Comparison of ENCODE assay signal across 1 cellular context in genomic region chr4:87317527-87317926, GRCh38.
TF ChIP-seq lines count a peak whose summit lies in the region.

No MANE protein-coding gene starts in this region.

TF ChIP-seq in HepG2, 621 proteins besides CTCF, POLR2A, EP300 and RAD21 (continued from another document and continues in another):
- TF ChIP-seq IRF9 (CRISPR knock-in tag; IDR thresholded peaks at IDR 0.05; ENCODE audit: borderline replicate concordance) (no peak), ZMYM3 (CRISPR knock-in tag; IDR thresholded peaks at IDR 0.05) (0 out of 2 replicates have a peak, but pooled peaks have one; percentile 27), ZNF510 (CRISPR knock-in tag; IDR thresholded peaks at IDR 0.05; ENCODE audit: low read depth) (no peak), RXRB (CRISPR knock-in tag; IDR thresholded peaks at IDR 0.05; ENCODE audit: borderline replicate concordance) (peak; percentile 48; the same call in 1 of the 2 replicates), MEF2D (CRISPR knock-in tag; IDR thresholded peaks at IDR 0.05) (no peak), ZNF451 (CRISPR knock-in tag; IDR thresholded peaks at IDR 0.05) (no peak), TFE3 (CRISPR knock-in tag; IDR thresholded peaks at IDR 0.05) (0 out of 2 replicates have a peak, but pooled peaks have one; percentile 38), ZC3H4 (CRISPR knock-in tag; IDR thresholded peaks at IDR 0.05; ENCODE audit: borderline replicate concordance) (no peak), ZNF230 (CRISPR knock-in tag; IDR thresholded peaks at IDR 0.05) (no peak), TIGD3 (CRISPR knock-in tag; IDR thresholded peaks at IDR 0.05; ENCODE audit: borderline replicate concordance) (no peak), ZNF264 (CRISPR knock-in tag; IDR thresholded peaks at IDR 0.05) (no peak), MZF1 (CRISPR knock-in tag; IDR thresholded peaks at IDR 0.05; ENCODE audit: borderline replicate concordance) (no peak), ZNF781 (CRISPR knock-in tag; IDR thresholded peaks at IDR 0.05; ENCODE audit: borderline replicate concordance, not compliant biosample characterization) (no peak), KLF15 (CRISPR knock-in tag; IDR thresholded peaks at IDR 0.05; ENCODE audit: borderline replicate concordance) (no peak), GPBP1L1 (CRISPR knock-in tag; IDR thresholded peaks at IDR 0.05) (no peak), JUN (CRISPR knock-in tag; IDR thresholded peaks at IDR 0.05) (no peak), ZFYVE20 (CRISPR knock-in tag; IDR thresholded peaks at IDR 0.05; ENCODE audit: borderline replicate concordance, low read depth) (no peak), SRSF1 (optimal IDR thresholded peaks at IDR 0.05; ENCODE audit: low read depth, low read length) (no peak), HNF1B (CRISPR knock-in tag; IDR thresholded peaks at IDR 0.05) (no peak), ZNF713 (CRISPR knock-in tag; IDR thresholded peaks at IDR 0.05) (no peak), FOXO4 (CRISPR knock-in tag; conservative IDR thresholded peaks at IDR 0.05) (no peak), ZNF800 (CRISPR knock-in tag; IDR thresholded peaks at IDR 0.05) (no peak), MIXL1 (CRISPR knock-in tag; IDR thresholded peaks at IDR 0.05) (0 out of 2 replicates have a peak, but pooled peaks have one; percentile 73), PRMT3 (CRISPR knock-in tag; IDR thresholded peaks at IDR 0.05; ENCODE audit: borderline replicate concordance, low read depth) (no peak), RCOR2 (CRISPR knock-in tag; IDR thresholded peaks at IDR 0.05) (0 out of 2 replicates have a peak, but pooled peaks have one; percentile 24), SAP130 (CRISPR knock-in tag; IDR thresholded peaks at IDR 0.05; ENCODE audit: low read depth) (0 out of 2 replicates have a peak, but pooled peaks have one; percentile 17), POLR2AphosphoS5 (IDR thresholded peaks at IDR 0.05; ENCODE audit: low read depth, low read length) (no peak), ZBTB33 (CRISPR knock-in tag; IDR thresholded peaks at IDR 0.05) (no peak), MTA1 (CRISPR knock-in tag; IDR thresholded peaks at IDR 0.05; ENCODE audit: borderline replicate concordance) (no peak), STAT5B (CRISPR knock-in tag; IDR thresholded peaks at IDR 0.05) (no peak), SKIL (CRISPR knock-in tag; IDR thresholded peaks at IDR 0.05; ENCODE audit: borderline replicate concordance) (no peak), JDP2 (CRISPR knock-in tag; IDR thresholded peaks at IDR 0.05; ENCODE audit: borderline replicate concordance) (no peak), SOX5 (CRISPR knock-in tag; IDR thresholded peaks at IDR 0.05; ENCODE audit: borderline replicate concordance) (peak; percentile 20; the same call in 1 of the 2 replicates), ZFP82 (CRISPR knock-in tag; IDR thresholded peaks at IDR 0.05; ENCODE audit: borderline replicate concordance) (no peak), U2AF2 (IDR thresholded peaks at IDR 0.05; ENCODE audit: low read depth, low read length) (no peak), GMEB2 (CRISPR knock-in tag; IDR thresholded peaks at IDR 0.05; ENCODE audit: low read depth) (no peak), ZNF790 (CRISPR knock-in tag; IDR thresholded peaks at IDR 0.05; ENCODE audit: borderline replicate concordance) (no peak), ZKSCAN8 (CRISPR knock-in tag; IDR thresholded peaks at IDR 0.05; ENCODE audit: borderline replicate concordance) (no peak), HMG20B (CRISPR knock-in tag; conservative IDR thresholded peaks at IDR 0.05) (no peak), UBTF (CRISPR knock-in tag; IDR thresholded peaks at IDR 0.05) (no peak), ZNF333 (CRISPR knock-in tag; IDR thresholded peaks at IDR 0.05; ENCODE audit: borderline replicate concordance) (no peak), CHD4 (IDR thresholded peaks at IDR 0.05; ENCODE audit: borderline replicate concordance, low read length) (no peak)
